ENCODE assay signal across 17 cellular contexts in genomic region chr2:217412721-217413120, GRCh38.
DNase-seq lines count a peak whose midpoint lies in the region; ATAC-seq and TF ChIP-seq lines count a peak whose summit lies in the region.
"Had no signal": no experiment of that assay in that cellular context is flagged by ENCODE, and none has a peak within 500 bp of the region (broad histone marks: within the 10 kb centered on the region; RNA-seq: fewer than 3 reads in every experiment).

No MANE protein-coding gene starts in this region.

- no peak overlapping the region for H2AK5ac ChIP-seq in mesenchymal stem cell (ENCODE audit: low read length, severe bottlenecking)

- TF ChIP-seq CTCF in chondrocyte (IDR thresholded peaks at IDR 0.05) (no peak), endodermal cell (conservative IDR thresholded peaks at IDR 0.05) (no peak)

- H3K36me3 Mint-ChIP-seq in chondrocyte (ENCODE audit: low read depth) (no peaks in the 10 kb centered on the region), endodermal cell (ENCODE audit: low read depth) (no peaks in the 10 kb centered on the region)
- no peaks in the 10 kb centered on the region for H3K36me3 Mint-ChIP-seq in effector memory CD8-positive, alpha-beta T cell (ENCODE audit: insufficient read depth)
- H3K36me3 Mint-ChIP-seq: natural killer cell had no signal

- no peaks in the 10 kb centered on the region for H3K9me3 ChIP-seq in mesenchymal stem cell (ENCODE audit: control insufficient read depth, low read length)
- H3K9me3 ChIP-seq in subcutaneous abdominal adipose tissue (ENCODE audit: control insufficient read depth in 5 of 5, low read length in 5 of 5), result no peaks in the 10 kb centered on the region
- no peaks in the 10 kb centered on the region for H3K9me3 ChIP-seq in effector memory CD4-positive, alpha-beta T cell (ENCODE audit: control insufficient read depth, low read length)
- no peaks in the 10 kb centered on the region for H3K9me3 ChIP-seq in endodermal cell (ENCODE audit: control insufficient read depth, low read length)
- H3K9me3 ChIP-seq: BLaER1 had no signal

- H3K27ac Mint-ChIP-seq in chondrocyte (ENCODE audit: unreplicated experiment) (peak overlapping the region; percentile 7), endodermal cell (no peak overlapping the region)
- no peak overlapping the region for H3K27ac Mint-ChIP-seq in effector memory CD8-positive, alpha-beta T cell
- H3K27ac Mint-ChIP-seq: GM23338, natural killer cell had no signal

- H3K9ac ChIP-seq in mesenchymal stem cell (ENCODE audit: low read length), result peak overlapping the region; percentile 88
- no peak overlapping the region for H3K9ac ChIP-seq in subcutaneous abdominal adipose tissue (ENCODE audit: low read length in 5 of 5)
- H3K9ac ChIP-seq in endodermal cell (ENCODE audit: extremely low read depth, low read length, poor library complexity, severe bottlenecking), result no peak overlapping the region
- H3K9ac ChIP-seq: BLaER1 had no signal

- H3K4me1 ChIP-seq in mesenchymal stem cell (ENCODE audit: control insufficient read depth, insufficient read depth, low read depth, low read length) (no peaks in the 10 kb centered on the region), subcutaneous abdominal adipose tissue (ENCODE audit: control insufficient read depth in 5 of 5, insufficient read depth in 5 of 5, low read length in 5 of 5) (peaks cover 2 to 56% (median 29%) of the 10 kb centered on the region in 5 donors), endodermal cell (ENCODE audit: control insufficient read depth, insufficient read depth, low read length) (no peaks in the 10 kb centered on the region)
- no peaks in the 10 kb centered on the region for H3K4me1 ChIP-seq in effector memory CD4-positive, alpha-beta T cell (ENCODE audit: control insufficient read depth, insufficient read depth, low read length, poor library complexity, severe bottlenecking)

- DNase-seq in ELR (ENCODE audit: low read depth) (peak; percentile 39), chondrocyte (ENCODE audit: low spot score) (no peak), mesenchymal stem cell (peak; percentile 73), endodermal cell (no peak)
- no peak for DNase-seq in effector memory CD4-positive, alpha-beta T cell
- DNase-seq in effector memory CD8-positive, alpha-beta T cell, result no peak
- DNase-seq: activated CD4-positive, alpha-beta T cell treated with anti-CD3 and anti-CD28 coated beads, Interleukin-2, amount 50 U/mL, for 1 hour; central memory CD4-positive, alpha-beta T cell; natural killer cell; stimulated activated CD4-positive, alpha-beta T cell treated with anti-CD3 and anti-CD28 coated beads, Interleukin-15, amount 100 ng/mL, for 24 hours; T-helper 2 cell had no signal

- 10% methylated on average over 4 of the region's 4 CpGs for WGBS in mesenchymal stem cell
- 74 to 79% methylated on average over 4 of the region's 4 CpGs for WGBS in endodermal cell (ENCODE audit: insufficient coverage in 1 of 2, insufficient read length in 1 of 2), 2 experiments

- H2BK120ac ChIP-seq in mesenchymal stem cell (ENCODE audit: low read depth, low read length), result no peak overlapping the region

- peak overlapping the region in 1 of 2 experiments; percentile 30 for H3K18ac ChIP-seq in mesenchymal stem cell (ENCODE audit: low read depth in 1 of 2, low read length in 2 of 2)

- H3K14ac ChIP-seq in mesenchymal stem cell (ENCODE audit: low read length in 2 of 2), result no peak overlapping the region

- no peak overlapping the region for H2BK15ac ChIP-seq in mesenchymal stem cell (ENCODE audit: low read depth, poor library complexity, severe bottlenecking)

- no peak overlapping the region for H3K23ac ChIP-seq in mesenchymal stem cell (ENCODE audit: low read length in 2 of 2)

- no peak overlapping the region for H2AFZ ChIP-seq in mesenchymal stem cell (ENCODE audit: low read depth, low read length)
- H2AFZ ChIP-seq: GM23338 had no signal

- H3K9me3 Mint-ChIP-seq in chondrocyte (ENCODE audit: low read depth), result no peaks in the 10 kb centered on the region
- H3K9me3 Mint-ChIP-seq in effector memory CD8-positive, alpha-beta T cell, result peaks cover 0 to 1% of the 10 kb centered on the region in 2 donors
- no peaks in the 10 kb centered on the region for H3K9me3 Mint-ChIP-seq in endodermal cell
- H3K9me3 Mint-ChIP-seq: GM23338, natural killer cell had no signal

- H4K8ac ChIP-seq in mesenchymal stem cell (ENCODE audit: low read length), result no peak overlapping the region

- no peak overlapping the region for H3K4me2 ChIP-seq in mesenchymal stem cell (ENCODE audit: low read length, poor library complexity, severe bottlenecking)
- H3K4me2 ChIP-seq: BLaER1, GM23338 had no signal

- ATAC-seq in GM18909 (IDR thresholded peaks at IDR 0.05; ENCODE audit: poor library complexity, unreplicated experiment), result no peak
- ATAC-seq in effector memory CD8-positive, alpha-beta T cell (replicated peaks), result no peak
- ATAC-seq: GM23338, natural killer cell had no signal

- H3K4ac ChIP-seq in mesenchymal stem cell (ENCODE audit: low read depth in 1 of 2, low read length in 2 of 2), result no peak overlapping the region

- H3K36me3 ChIP-seq in mesenchymal stem cell (ENCODE audit: control insufficient read depth in 1 of 2, insufficient read depth in 2 of 2, low read depth in 1 of 2, low read length in 2 of 2) (no peaks in the 10 kb centered on the region), subcutaneous abdominal adipose tissue (ENCODE audit: control insufficient read depth in 5 of 5, insufficient read depth in 5 of 5, low read length in 5 of 5) (no peaks in the 10 kb centered on the region), endodermal cell (ENCODE audit: control insufficient read depth, insufficient read depth, low read length) (no peaks in the 10 kb centered on the region)
- no peaks in the 10 kb centered on the region for H3K36me3 ChIP-seq in effector memory CD4-positive, alpha-beta T cell (ENCODE audit: control insufficient read depth, insufficient read depth, low read length)
- H3K36me3 ChIP-seq: BLaER1 had no signal

- no peaks in the 10 kb centered on the region for H3K79me1 ChIP-seq in mesenchymal stem cell (replicated peaks; ENCODE audit: low read length, poor library complexity, severe bottlenecking)

- H3K4me3 Mint-ChIP-seq in chondrocyte (ENCODE audit: unreplicated experiment) (no peak overlapping the region), endodermal cell (no peak overlapping the region)
- no peak overlapping the region for H3K4me3 Mint-ChIP-seq in effector memory CD8-positive, alpha-beta T cell
- H3K4me3 Mint-ChIP-seq: GM23338, natural killer cell had no signal

- H3K27me3 ChIP-seq in mesenchymal stem cell (ENCODE audit: control insufficient read depth in 1 of 2, insufficient read depth in 1 of 2, low read length in 2 of 2) (no peaks in the 10 kb centered on the region), subcutaneous abdominal adipose tissue (ENCODE audit: control insufficient read depth in 5 of 5, insufficient read depth in 4 of 5, low read length in 5 of 5) (no peaks in the 10 kb centered on the region), endodermal cell (ENCODE audit: control insufficient read depth, insufficient read depth, low read length, poor library complexity, severe bottlenecking) (no peaks in the 10 kb centered on the region)
- H3K27me3 ChIP-seq in effector memory CD4-positive, alpha-beta T cell (replicated peaks; ENCODE audit: control insufficient read depth, insufficient read depth, low read length, poor library complexity, severe bottlenecking), result no peaks in the 10 kb centered on the region
- H3K27me3 ChIP-seq: BLaER1 had no signal

- H3K27ac ChIP-seq in mesenchymal stem cell (ENCODE audit: low read length, poor library complexity, severe bottlenecking) (no peak overlapping the region), subcutaneous abdominal adipose tissue (ENCODE audit: low read depth, low read length) (peak overlapping the region; percentile 84), endodermal cell (ENCODE audit: low read depth, low read length) (no peak overlapping the region)
- no peak overlapping the region for H3K27ac ChIP-seq in effector memory CD4-positive, alpha-beta T cell (ENCODE audit: insufficient read depth, low read length, poor library complexity, severe bottlenecking)
- H3K27ac ChIP-seq: BLaER1, epithelial cell of prostate, HL-60 had no signal

- no peaks in the 10 kb centered on the region for H3K27me3 Mint-ChIP-seq in chondrocyte (ENCODE audit: low read depth)
- H3K27me3 Mint-ChIP-seq in effector memory CD8-positive, alpha-beta T cell, result peaks cover 12 to 21% of the 10 kb centered on the region in 2 donors
- peaks cover 16% of the 10 kb centered on the region for H3K27me3 Mint-ChIP-seq in endodermal cell (ENCODE audit: insufficient read depth)

- no peak overlapping the region for H2BK5ac ChIP-seq in mesenchymal stem cell (ENCODE audit: low read depth, low read length, poor library complexity, severe bottlenecking)

- no peak overlapping the region for H2BK12ac ChIP-seq in mesenchymal stem cell (ENCODE audit: low read length in 2 of 2)

- H4K91ac ChIP-seq in mesenchymal stem cell (ENCODE audit: low read length), result no peak overlapping the region

- H3K4me3 ChIP-seq in mesenchymal stem cell (ENCODE audit: insufficient read depth in 1 of 2, low read depth in 1 of 2, low read length in 2 of 2) (peak overlapping the region in 1 of 2 experiments; percentile 7), subcutaneous abdominal adipose tissue (ENCODE audit: low read depth in 1 of 5, low read length in 5 of 5) (no peak overlapping the region), endodermal cell (ENCODE audit: low read length) (no peak overlapping the region)
- no peak overlapping the region for H3K4me3 ChIP-seq in effector memory CD4-positive, alpha-beta T cell (ENCODE audit: insufficient read depth, low read depth, low read length, poor library complexity, severe bottlenecking)
- H3K4me3 ChIP-seq: BLaER1, GM23338 had no signal

- H3K4me1 Mint-ChIP-seq in chondrocyte (ENCODE audit: low read depth) (peaks cover 29% of the 10 kb centered on the region), endodermal cell (peaks cover 11% of the 10 kb centered on the region)
- H3K4me1 Mint-ChIP-seq in effector memory CD8-positive, alpha-beta T cell (ENCODE audit: low read depth in 2 of 2), result no peaks in the 10 kb centered on the region
- H3K4me1 Mint-ChIP-seq: GM23338, natural killer cell had no signal

Comparison
In these comparisons a context has a peak if more than half of its experiments do, and no peak if none do; other contexts are left out.
1. DNase-seq: peak in ELR (single experiment) and mesenchymal stem cell (single experiment); none in chondrocyte (single experiment), effector memory CD4-positive, alpha-beta T cell (0 of 3), effector memory CD8-positive, alpha-beta T cell (0 of 3) and endodermal cell (single experiment).